8 cellular contexts compared by ENCODE assay signal in genomic region chr12:57243521-57244305, GRCh38. TPM values are rescaled to one million over a fixed set of nuclear protein-coding genes. Genes with fewer than 3 reads are reported as not detected.
DNase-seq lines count a peak whose midpoint lies in the region; ATAC-seq and TF ChIP-seq lines count a peak whose summit lies in the region.

No MANE protein-coding gene starts in this region.

- peaks cover 29% of the 10 kb centered on the region for H3K27me3 Mint-ChIP-seq in activated CD8-positive, alpha-beta memory T cell treated with anti-CD3 and anti-CD28 coated beads, Interleukin-2, amount 10 ng/mL, durations not matched to agents 7 days and 5 days
- peaks cover 61% of the 10 kb centered on the region for H3K27me3 Mint-ChIP-seq in endodermal cell (ENCODE audit: insufficient read depth)

- H3K4me3 Mint-ChIP-seq in activated CD8-positive, alpha-beta memory T cell treated with anti-CD3 and anti-CD28 coated beads, Interleukin-2, amount 10 ng/mL, durations not matched to agents 7 days and 5 days, result peak overlapping the region; percentile 41
- H3K4me3 Mint-ChIP-seq in endodermal cell, result peak overlapping the region; percentile 54

- no peaks in the 10 kb centered on the region for H3K9me3 ChIP-seq in endodermal cell (ENCODE audit: control insufficient read depth, low read length)

- H3K9me3 Mint-ChIP-seq in activated CD8-positive, alpha-beta memory T cell treated with anti-CD3 and anti-CD28 coated beads, Interleukin-2, amount 10 ng/mL, durations not matched to agents 7 days and 5 days (ENCODE audit: low read depth), result no peaks in the 10 kb centered on the region
- H3K9me3 Mint-ChIP-seq in endodermal cell, result no peaks in the 10 kb centered on the region

- H3K27ac ChIP-seq in endodermal cell (ENCODE audit: low read depth, low read length), result no peak overlapping the region

- peak overlapping the region; percentile 65 for H3K4me3 ChIP-seq in endodermal cell (ENCODE audit: low read length)

- no peaks in the 10 kb centered on the region for H3K36me3 ChIP-seq in endodermal cell (ENCODE audit: control insufficient read depth, insufficient read depth, low read length)

- no peak overlapping the region for H3K27ac Mint-ChIP-seq in activated CD8-positive, alpha-beta memory T cell treated with anti-CD3 and anti-CD28 coated beads, Interleukin-2, amount 10 ng/mL, durations not matched to agents 7 days and 5 days
- no peak overlapping the region for H3K27ac Mint-ChIP-seq in endodermal cell

- H3K4me1 Mint-ChIP-seq in activated CD8-positive, alpha-beta memory T cell treated with anti-CD3 and anti-CD28 coated beads, Interleukin-2, amount 10 ng/mL, durations not matched to agents 7 days and 5 days, result peaks cover 39% of the 10 kb centered on the region
- H3K4me1 Mint-ChIP-seq in endodermal cell, result peaks cover 25% of the 10 kb centered on the region

- CTCF ChIA-PET in activated CD8-positive, alpha-beta memory T cell treated with anti-CD3 and anti-CD28 coated beads, Interleukin-2, amount 10 ng/mL, durations not matched to agents 7 days and 5 days (lab: Charles Lee), result interaction anchor here (0.9 to 19.2 kb wide), 28 partner anchors 8 to 490 kb away, joined by 3 to 647 read pairs (median 6); partner anchors contain the start of genes GLI1, INHBC, INHBE and LRP1

- no peaks in the 10 kb centered on the region for H3K4me1 ChIP-seq in endodermal cell (ENCODE audit: control insufficient read depth, insufficient read depth, low read length)

- WGBS in endodermal cell (ENCODE audit: insufficient coverage in 1 of 2, insufficient read length in 1 of 2), 2 experiments, result 27 to 31% methylated on average over 17 to 34 of the region's 41 CpGs

- peaks cover 2% of the 10 kb centered on the region for H3K36me3 Mint-ChIP-seq in activated CD8-positive, alpha-beta memory T cell treated with anti-CD3 and anti-CD28 coated beads, Interleukin-2, amount 10 ng/mL, durations not matched to agents 7 days and 5 days
- peaks cover 4% of the 10 kb centered on the region for H3K36me3 Mint-ChIP-seq in endodermal cell (ENCODE audit: low read depth)

- TF ChIP-seq CTCF in endodermal cell (conservative IDR thresholded peaks at IDR 0.05), result peak; percentile 89

- H3K27me3 ChIP-seq in endodermal cell (ENCODE audit: control insufficient read depth, insufficient read depth, low read length, poor library complexity, severe bottlenecking), result peaks cover 54% of the 10 kb centered on the region

- no peak overlapping the region for H3K9ac ChIP-seq in endodermal cell (ENCODE audit: extremely low read depth, low read length, poor library complexity, severe bottlenecking)

- DNase-seq in AG20443 (ENCODE audit: low spot score) (peak; percentile 85), HCEC 1CT (peak; percentile 65), NCI-H82 treated with DMSO at 0.1 percent for 48 hours (lab: John Stamatoyannopoulos, UW; ENCODE audit: unreplicated experiment) (peak; percentile 86), endodermal cell (peak; percentile 99), midbrain (lab: John Stamatoyannopoulos, UW) (peak; percentile 46)
- DNase-seq in activated CD8-positive, alpha-beta memory T cell treated with anti-CD3 and anti-CD28 coated beads, Interleukin-2, amount 10 ng/mL, durations not matched to agents 7 days and 5 days, result peak; percentile 87
- DNase-seq in stimulated activated CD8-positive, alpha-beta memory T cell treated with anti-CD3 and anti-CD28 coated beads, Interleukin-7, amount 100 ng/mL, for 24 hours (ENCODE audit: low read depth), result peak; percentile 70

- peak; percentile 30 for ATAC-seq in activated CD8-positive, alpha-beta memory T cell treated with anti-CD3 and anti-CD28 coated beads, Interleukin-2, amount 10 ng/mL, durations not matched to agents 7 days and 5 days
- ATAC-seq in GM21367 (IDR thresholded peaks at IDR 0.05; ENCODE audit: unreplicated experiment), result no peak

RNA-seq across cellular contexts. Expression of gene STAC3, which starts 7.3 kb away (rescaled TPM):
- total RNA-seq in activated CD8-positive, alpha-beta memory T cell treated with anti-CD3 and anti-CD28 coated beads, Interleukin-2, amount 10 ng/mL, durations not matched to agents 7 days and 5 days, result 10 to 100 TPM in 1 of 2 experiments, 1 to 10 TPM in 1; 5.4 to 10.0 TPM
- total RNA-seq in endodermal cell, result 1 to 10 TPM; 5.9 to 6.8 TPM
- polyA plus RNA-seq in endodermal cell (2013, experiment 1 of 2), result 2.5 TPM
- 1.9 TPM for polyA plus RNA-seq in endodermal cell (2013, experiment 2 of 2)

RNA-seq across cellular contexts. Expression of gene SHMT2, which starts 14.2 kb away (rescaled TPM):
- 100 to 1,000 TPM; 194 to 357 TPM for total RNA-seq in activated CD8-positive, alpha-beta memory T cell treated with anti-CD3 and anti-CD28 coated beads, Interleukin-2, amount 10 ng/mL, durations not matched to agents 7 days and 5 days
- 100 to 1,000 TPM in 1 of 2 donors, 10 to 100 TPM in 1; 76.7 to 134 TPM for total RNA-seq in endodermal cell
- polyA plus RNA-seq in endodermal cell (2013, experiment 1 of 2), result 141 TPM
- 96.2 TPM for polyA plus RNA-seq in endodermal cell (2013, experiment 2 of 2)

RNA-seq across cellular contexts. Expression of gene NXPH4, which starts 27.1 kb away (rescaled TPM):
- total RNA-seq in activated CD8-positive, alpha-beta memory T cell treated with anti-CD3 and anti-CD28 coated beads, Interleukin-2, amount 10 ng/mL, durations not matched to agents 7 days and 5 days, result under 1 TPM; 0.58 to 0.68 TPM
- 1 to 10 TPM in 1 of 2 donors, under 1 TPM in 1; 0.31 to 1.1 TPM for total RNA-seq in endodermal cell
- polyA plus RNA-seq in endodermal cell (2013, experiment 1 of 2), result 7.8 TPM
- 6.4 TPM for polyA plus RNA-seq in endodermal cell (2013, experiment 2 of 2)

Comparison
In these comparisons a context has a peak if more than half of its experiments do, and no peak if none do; other contexts are left out.
1. DNase-seq: peak in every context shown above with its lines; median percentile 99 in endodermal cell; 87 in activated CD8-positive, alpha-beta memory T cell treated with anti-CD3 and anti-CD28 coated beads, Interleukin-2, amount 10 ng/mL, durations not matched to agents 7 days and 5 days; 86 in NCI-H82 treated with DMSO at 0.1 percent for 48 hours; 85 in AG20443; 70 in stimulated activated CD8-positive, alpha-beta memory T cell treated with anti-CD3 and anti-CD28 coated beads, Interleukin-7, amount 100 ng/mL, for 24 hours; 65 in HCEC 1CT; 46 in midbrain.